ENCODE assay signal across 18 cellular contexts in the genomic region with DNA sequence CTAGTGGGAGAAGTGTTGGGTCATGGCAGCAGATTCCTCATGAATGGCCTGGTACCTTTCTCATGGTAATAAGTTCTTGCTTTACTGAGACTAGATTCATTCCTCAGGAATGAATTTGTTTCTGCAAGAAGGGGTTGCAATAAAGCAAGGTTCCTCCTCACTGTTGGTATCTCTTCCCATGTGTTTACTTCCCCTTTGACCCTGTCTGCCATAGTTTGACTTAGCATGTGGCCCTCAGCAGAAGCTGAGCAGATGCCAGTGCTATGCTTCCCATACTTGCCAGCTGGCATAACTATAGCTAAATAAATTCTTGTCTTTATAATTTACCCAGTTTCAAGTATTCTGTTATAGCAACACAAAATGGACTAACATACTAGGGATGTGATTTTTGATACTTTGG.
DNase-seq lines count a peak whose midpoint lies in the region; FAIRE-seq and TF ChIP-seq lines count a peak whose summit lies in the region.
"Had no signal": no experiment of that assay in that cellular context is flagged by ENCODE, and none has a peak within 500 bp of the region (broad histone marks: within the 10 kb centered on the region; RNA-seq: fewer than 3 reads in every experiment).

No MANE protein-coding gene starts in this region.

- no peak for TF ChIP-seq POLR2A in H54 (IDR thresholded peaks at IDR 0.05; ENCODE audit: low read depth, low read length)

- DNase-seq in H54 (ENCODE audit: insufficient read length, low spot score) (no peak), MV-4-11 (lab: John Stamatoyannopoulos, UW) (peak; percentile 42), fibroblast of peridontal ligament (ENCODE audit: extremely low read depth) (peak; percentile 83), urothelium cell line (ENCODE audit: low spot score) (no peak), NCI-H1417 (lab: John Stamatoyannopoulos, UW) (no peak), NCI-H1092 treated with DMSO at 0.1 percent for 48 hours (lab: John Stamatoyannopoulos, UW) (no peak), kidney glomerular epithelial cell (lab: John Stamatoyannopoulos, UW) (no peak)
- DNase-seq: ACHN, DMS79, KBM-7, NCI-H1092, NCI-H1694 treated with DMSO at 0.1 percent for 48 hours, NCI-H226, NCI-H524, RPMI8226, SIG-M5, T-cell had no signal

- FAIRE-seq in H54 (lab: Jason Lieb, UNC) (peak; percentile 61), urothelium cell line (lab: Jason Lieb, UNC) (peak; percentile 74)
- FAIRE-seq: G401.6 had no signal

Comparison
In these comparisons a context has a peak if more than half of its experiments do, and no peak if none do; other contexts are left out.
1. DNase-seq: peak in MV-4-11 (single experiment) and fibroblast of peridontal ligament (single experiment); none in H54 (single experiment), urothelium cell line (single experiment), NCI-H1417 (0 of 3), NCI-H1092 treated with DMSO at 0.1 percent for 48 hours (single experiment) and kidney glomerular epithelial cell (single experiment).